8 cellular contexts compared by ENCODE assay signal in the genomic region with DNA sequence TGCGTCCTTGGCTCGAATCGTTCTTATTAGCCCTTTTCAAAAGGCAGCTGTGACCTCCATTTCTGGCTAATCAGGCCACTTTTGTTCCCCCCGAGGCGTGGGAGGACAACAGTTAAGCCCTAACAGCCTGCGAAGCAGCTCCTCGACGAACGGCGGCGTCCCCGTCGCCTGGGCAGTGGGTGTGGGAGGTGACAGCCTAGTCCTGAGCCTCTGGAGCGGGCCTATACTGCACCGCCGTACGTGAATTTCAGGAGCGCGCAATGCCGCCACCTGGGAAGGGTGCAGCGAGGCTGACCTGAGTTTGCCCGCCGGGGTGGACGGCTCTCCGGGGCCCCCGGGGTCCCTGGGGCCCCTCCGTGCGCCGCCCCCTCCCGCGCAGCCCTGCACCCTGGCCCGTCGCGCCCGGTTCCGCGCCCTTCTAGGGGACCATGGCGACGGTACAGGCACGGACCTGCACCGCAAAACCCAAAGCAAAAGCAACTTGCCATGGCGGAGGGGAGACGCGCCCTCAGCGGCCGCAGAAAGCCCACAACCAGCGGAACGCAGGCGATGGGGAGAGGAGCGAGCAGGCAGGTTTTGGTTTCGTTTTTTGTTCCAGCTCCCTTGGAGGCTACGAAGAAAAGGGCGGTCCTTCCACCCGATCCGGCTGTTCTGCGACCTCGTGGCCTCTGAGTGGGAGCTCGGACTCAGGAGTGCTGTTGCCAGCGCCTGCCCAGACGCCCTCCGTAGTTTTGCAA.
A peak's percentile ranks its signal among the peaks of the same experiment; 100 is the strongest.
DNase-seq lines count a peak whose midpoint lies in the region; ATAC-seq, FAIRE-seq and TF ChIP-seq lines count a peak whose summit lies in the region.

Gene RBM43 (minus strand): TSS at position 624 of the 737 bp plus-strand sequence. CDS start 136 bp downstream, at position 488.

- peaks cover 11% of the 10 kb centered on the region for H3K36me3 Mint-ChIP-seq in nephron progenitor cell (ENCODE audit: low read depth)
- no peaks in the 10 kb centered on the region for H3K36me3 Mint-ChIP-seq in stimulated activated naive CD8-positive, alpha-beta T cell treated with anti-CD3 and anti-CD28 coated beads, Interleukin-15, Interleukin-2, amounts not matched to agents 100 ng/mL and 50 ng/mL, for 24 hours (ENCODE audit: low read depth)

- peaks cover 21% of the 10 kb centered on the region for H3K4me1 Mint-ChIP-seq in nephron progenitor cell
- peaks cover 20% of the 10 kb centered on the region for H3K4me1 Mint-ChIP-seq in stimulated activated naive CD8-positive, alpha-beta T cell treated with anti-CD3 and anti-CD28 coated beads, Interleukin-15, Interleukin-2, amounts not matched to agents 100 ng/mL and 50 ng/mL, for 24 hours (ENCODE audit: low read depth)

- no peak for TF ChIP-seq CTCF in nephron progenitor cell (IDR thresholded peaks at IDR 0.05)

- peak; percentile 96 for ATAC-seq in GM21717 (IDR thresholded peaks at IDR 0.05; ENCODE audit: unreplicated experiment)

- in situ Hi-C loops in KBM-7 (cut with MboI; ENCODE audit: low pct_unique_long_range_greater_than_20kb, low sequenced_read_pairs), result no loop called here

- DNase-seq in DMS79 treated with DMSO at 0.1 percent for 48 hours (lab: John Stamatoyannopoulos, UW), result peak; percentile 76
- peak; percentile 93 for DNase-seq in KBM-7
- peak; percentile 83 for DNase-seq in RCC 7860 (ENCODE audit: low spot score)
- DNase-seq in activated effector memory CD4-positive, alpha-beta T cell treated with Interleukin-2 at 50 U/mL for 16 hours, result peak; percentile 79
- DNase-seq in fibroblast of the conjunctiva (ENCODE audit: low read depth), result peak; percentile 92
- DNase-seq in nephron progenitor cell, result peak; percentile 70

- H3K27me3 Mint-ChIP-seq in nephron progenitor cell (ENCODE audit: low read depth, poor library complexity), result peaks cover 12% of the 10 kb centered on the region
- no peaks in the 10 kb centered on the region for H3K27me3 Mint-ChIP-seq in stimulated activated naive CD8-positive, alpha-beta T cell treated with anti-CD3 and anti-CD28 coated beads, Interleukin-15, Interleukin-2, amounts not matched to agents 100 ng/mL and 50 ng/mL, for 24 hours

- peaks cover 15% of the 10 kb centered on the region for H3K9me3 Mint-ChIP-seq in nephron progenitor cell
- no peaks in the 10 kb centered on the region for H3K9me3 Mint-ChIP-seq in stimulated activated naive CD8-positive, alpha-beta T cell treated with anti-CD3 and anti-CD28 coated beads, Interleukin-15, Interleukin-2, amounts not matched to agents 100 ng/mL and 50 ng/mL, for 24 hours

- FAIRE-seq in RCC 7860 (lab: Jason Lieb, UNC), result peak; percentile 68

- H3K4me3 Mint-ChIP-seq in nephron progenitor cell, result peak within 1 kb of the TSS; percentile 81
- H3K4me3 Mint-ChIP-seq in stimulated activated naive CD8-positive, alpha-beta T cell treated with anti-CD3 and anti-CD28 coated beads, Interleukin-15, Interleukin-2, amounts not matched to agents 100 ng/mL and 50 ng/mL, for 24 hours, result peak within 1 kb of the TSS; percentile 93

- no peak within 1 kb of the TSS for H3K27ac Mint-ChIP-seq in nephron progenitor cell
- peak within 1 kb of the TSS; percentile 98 for H3K27ac Mint-ChIP-seq in stimulated activated naive CD8-positive, alpha-beta T cell treated with anti-CD3 and anti-CD28 coated beads, Interleukin-15, Interleukin-2, amounts not matched to agents 100 ng/mL and 50 ng/mL, for 24 hours

Comparison
In these comparisons a context has a peak if more than half of its experiments do, and no peak if none do; other contexts are left out.
1. Peak in every context shown above with its lines: DNase-seq and ATAC-seq.